Comparison of ENCODE assay signal across 16 cellular contexts in genomic region chr4:26996745-26997144, GRCh38.
DNase-seq lines count a peak whose midpoint lies in the region; ATAC-seq lines count a peak whose summit lies in the region.
"Had no signal": no experiment of that assay in that cellular context is flagged by ENCODE, and none has a peak within 500 bp of the region (broad histone marks: within the 10 kb centered on the region; RNA-seq: fewer than 3 reads in every experiment).

No MANE protein-coding gene starts in this region.

- H3K27ac Mint-ChIP-seq in activated CD8-positive, alpha-beta memory T cell treated with anti-CD3 and anti-CD28 coated beads, Interleukin-2, amount 10 ng/mL, durations not matched to agents 7 days and 5 days = no peak overlapping the region
- peak overlapping the region; percentile 37 for H3K27ac Mint-ChIP-seq in activated naive CD8-positive, alpha-beta T cell treated with anti-CD3 and anti-CD28 coated beads, Interleukin-2, amount 50 U/mL, for 24 hours
- no peak overlapping the region for H3K27ac Mint-ChIP-seq in activated naive CD8-positive, alpha-beta T cell treated with anti-CD3 and anti-CD28 coated beads for 36 hours
- peak overlapping the region; percentile 74 for H3K27ac Mint-ChIP-seq in T-helper 17 cell
- H3K27ac Mint-ChIP-seq in stimulated activated effector memory CD8-positive, alpha-beta T cell treated with anti-CD3 and anti-CD28 coated beads, Interleukin-12 subunit alpha, Interleukin-12 subunit beta, amount 100 ng/mL, for 72 hours = no peak overlapping the region
- H3K27ac Mint-ChIP-seq: CD14-positive monocyte had no signal

- H3K27me3 Mint-ChIP-seq in activated CD8-positive, alpha-beta memory T cell treated with anti-CD3 and anti-CD28 coated beads, Interleukin-2, amount 10 ng/mL, durations not matched to agents 7 days and 5 days = no peaks in the 10 kb centered on the region
- H3K27me3 Mint-ChIP-seq in activated naive CD8-positive, alpha-beta T cell treated with anti-CD3 and anti-CD28 coated beads, Interleukin-2, amount 50 U/mL, for 24 hours = no peaks in the 10 kb centered on the region
- H3K27me3 Mint-ChIP-seq in activated naive CD8-positive, alpha-beta T cell treated with anti-CD3 and anti-CD28 coated beads for 36 hours = no peaks in the 10 kb centered on the region
- no peaks in the 10 kb centered on the region for H3K27me3 Mint-ChIP-seq in T-helper 17 cell

- H3K9me3 ChIP-seq in T-helper 17 cell (ENCODE audit: control insufficient read depth, low read length, poor library complexity, severe bottlenecking) = no peaks in the 10 kb centered on the region
- H3K9me3 ChIP-seq: BLaER1, HAP-1 had no signal

- CTCF ChIA-PET in activated CD8-positive, alpha-beta memory T cell treated with anti-CD3 and anti-CD28 coated beads, Interleukin-2, amount 10 ng/mL, durations not matched to agents 7 days and 5 days (lab: Charles Lee) = interaction anchor here (1.1 kb wide), 1 partner anchor 13 kb away, joined by 4 read pairs; no protein-coding TSS in a partner anchor

- ATAC-seq in activated CD8-positive, alpha-beta memory T cell treated with anti-CD3 and anti-CD28 coated beads, Interleukin-2, amount 10 ng/mL, durations not matched to agents 7 days and 5 days = peak; percentile 23
- ATAC-seq in activated naive CD8-positive, alpha-beta T cell treated with anti-CD3 and anti-CD28 coated beads, Interleukin-2, amount 50 U/mL, for 24 hours = no peak
- no peak for ATAC-seq in T-helper 17 cell
- peak; percentile 51 for ATAC-seq in stimulated activated effector memory CD8-positive, alpha-beta T cell treated with anti-CD3 and anti-CD28 coated beads, Interleukin-12 subunit alpha, Interleukin-12 subunit beta, amount 100 ng/mL, for 72 hours
- ATAC-seq: CD8-positive, alpha-beta T cell had no signal

- no peaks in the 10 kb centered on the region for H3K9me3 Mint-ChIP-seq in activated CD8-positive, alpha-beta memory T cell treated with anti-CD3 and anti-CD28 coated beads, Interleukin-2, amount 10 ng/mL, durations not matched to agents 7 days and 5 days (ENCODE audit: low read depth)
- no peaks in the 10 kb centered on the region for H3K9me3 Mint-ChIP-seq in activated naive CD8-positive, alpha-beta T cell treated with anti-CD3 and anti-CD28 coated beads, Interleukin-2, amount 50 U/mL, for 24 hours
- no peaks in the 10 kb centered on the region for H3K9me3 Mint-ChIP-seq in activated naive CD8-positive, alpha-beta T cell treated with anti-CD3 and anti-CD28 coated beads for 36 hours
- H3K9me3 Mint-ChIP-seq in stimulated activated effector memory CD8-positive, alpha-beta T cell treated with anti-CD3 and anti-CD28 coated beads, Interleukin-12 subunit alpha, Interleukin-12 subunit beta, amount 100 ng/mL, for 72 hours = no peaks in the 10 kb centered on the region
- H3K9me3 Mint-ChIP-seq: CD14-positive monocyte; CD8-positive, alpha-beta T cell had no signal

- DNase-seq in activated CD8-positive, alpha-beta memory T cell treated with anti-CD3 and anti-CD28 coated beads, Interleukin-2, amount 10 ng/mL, durations not matched to agents 7 days and 5 days = no peak
- DNase-seq in activated CD8-positive, alpha-beta memory T cell treated with anti-CD3 and anti-CD28 coated beads for 24 hours = no peak
- DNase-seq in activated naive CD8-positive, alpha-beta T cell treated with anti-CD3 and anti-CD28 coated beads, Interleukin-2, amount 50 U/mL, for 24 hours = no peak
- no peak for DNase-seq in activated naive CD8-positive, alpha-beta T cell treated with anti-CD3 and anti-CD28 coated beads for 36 hours
- DNase-seq in T-helper 17 cell = no peak
- DNase-seq in stimulated activated effector memory CD8-positive, alpha-beta T cell treated with anti-CD3 and anti-CD28 coated beads, Interleukin-12 subunit alpha, Interleukin-12 subunit beta, amount 100 ng/mL, for 72 hours (ENCODE audit: low spot score in 2 of 2) = no peak
- DNase-seq in glomerular visceral epithelial cell (ENCODE audit: extremely low spot score) = no peak
- DNase-seq in DMS53 treated with DMSO at 0.1 percent for 48 hours (lab: John Stamatoyannopoulos, UW; ENCODE audit: unreplicated experiment) = no peak
- DNase-seq: 8988T; Calu3; CD8-positive, alpha-beta T cell; DMS53; GM23248 had no signal

- no peak overlapping the region for H3K4me3 Mint-ChIP-seq in activated CD8-positive, alpha-beta memory T cell treated with anti-CD3 and anti-CD28 coated beads, Interleukin-2, amount 10 ng/mL, durations not matched to agents 7 days and 5 days
- no peak overlapping the region for H3K4me3 Mint-ChIP-seq in activated naive CD8-positive, alpha-beta T cell treated with anti-CD3 and anti-CD28 coated beads, Interleukin-2, amount 50 U/mL, for 24 hours
- H3K4me3 Mint-ChIP-seq in activated naive CD8-positive, alpha-beta T cell treated with anti-CD3 and anti-CD28 coated beads for 36 hours = no peak overlapping the region
- no peak overlapping the region for H3K4me3 Mint-ChIP-seq in T-helper 17 cell
- H3K4me3 Mint-ChIP-seq in stimulated activated effector memory CD8-positive, alpha-beta T cell treated with anti-CD3 and anti-CD28 coated beads, Interleukin-12 subunit alpha, Interleukin-12 subunit beta, amount 100 ng/mL, for 72 hours = no peak overlapping the region
- H3K4me3 Mint-ChIP-seq: CD14-positive monocyte; CD8-positive, alpha-beta T cell had no signal

- peaks cover 13% of the 10 kb centered on the region for H3K36me3 Mint-ChIP-seq in activated CD8-positive, alpha-beta memory T cell treated with anti-CD3 and anti-CD28 coated beads, Interleukin-2, amount 10 ng/mL, durations not matched to agents 7 days and 5 days
- H3K36me3 Mint-ChIP-seq in activated naive CD8-positive, alpha-beta T cell treated with anti-CD3 and anti-CD28 coated beads, Interleukin-2, amount 50 U/mL, for 24 hours (ENCODE audit: low read depth) = peaks cover 18% of the 10 kb centered on the region
- H3K36me3 Mint-ChIP-seq in activated naive CD8-positive, alpha-beta T cell treated with anti-CD3 and anti-CD28 coated beads for 36 hours = peaks cover 10% of the 10 kb centered on the region
- H3K36me3 Mint-ChIP-seq in T-helper 17 cell (ENCODE audit: low read depth) = peaks cover 2% of the 10 kb centered on the region
- peaks cover 29% of the 10 kb centered on the region for H3K36me3 Mint-ChIP-seq in stimulated activated effector memory CD8-positive, alpha-beta T cell treated with anti-CD3 and anti-CD28 coated beads, Interleukin-12 subunit alpha, Interleukin-12 subunit beta, amount 100 ng/mL, for 72 hours

- H3K4me1 Mint-ChIP-seq in activated CD8-positive, alpha-beta memory T cell treated with anti-CD3 and anti-CD28 coated beads, Interleukin-2, amount 10 ng/mL, durations not matched to agents 7 days and 5 days = peaks cover 13% of the 10 kb centered on the region
- peaks cover 28% of the 10 kb centered on the region for H3K4me1 Mint-ChIP-seq in activated naive CD8-positive, alpha-beta T cell treated with anti-CD3 and anti-CD28 coated beads, Interleukin-2, amount 50 U/mL, for 24 hours
- peaks cover 27% of the 10 kb centered on the region for H3K4me1 Mint-ChIP-seq in activated naive CD8-positive, alpha-beta T cell treated with anti-CD3 and anti-CD28 coated beads for 36 hours
- peaks cover 15% of the 10 kb centered on the region for H3K4me1 Mint-ChIP-seq in T-helper 17 cell
- H3K4me1 Mint-ChIP-seq in stimulated activated effector memory CD8-positive, alpha-beta T cell treated with anti-CD3 and anti-CD28 coated beads, Interleukin-12 subunit alpha, Interleukin-12 subunit beta, amount 100 ng/mL, for 72 hours = peaks cover 9% of the 10 kb centered on the region
- H3K4me1 Mint-ChIP-seq: CD14-positive monocyte had no signal

Comparison
In these comparisons a context has a peak if more than half of its experiments do, and no peak if none do; other contexts are left out.
1. H3K27ac Mint-ChIP-seq: peak in activated naive CD8-positive, alpha-beta T cell treated with anti-CD3 and anti-CD28 coated beads, Interleukin-2, amount 50 U/mL, for 24 hours (single experiment) and T-helper 17 cell (single experiment); none in activated CD8-positive, alpha-beta memory T cell treated with anti-CD3 and anti-CD28 coated beads, Interleukin-2, amount 10 ng/mL, durations not matched to agents 7 days and 5 days (single experiment), activated naive CD8-positive, alpha-beta T cell treated with anti-CD3 and anti-CD28 coated beads for 36 hours (single experiment) and stimulated activated effector memory CD8-positive, alpha-beta T cell treated with anti-CD3 and anti-CD28 coated beads, Interleukin-12 subunit alpha, Interleukin-12 subunit beta, amount 100 ng/mL, for 72 hours (single experiment).
2. ATAC-seq: peak in activated CD8-positive, alpha-beta memory T cell treated with anti-CD3 and anti-CD28 coated beads, Interleukin-2, amount 10 ng/mL, durations not matched to agents 7 days and 5 days (single experiment) and stimulated activated effector memory CD8-positive, alpha-beta T cell treated with anti-CD3 and anti-CD28 coated beads, Interleukin-12 subunit alpha, Interleukin-12 subunit beta, amount 100 ng/mL, for 72 hours (single experiment); none in activated naive CD8-positive, alpha-beta T cell treated with anti-CD3 and anti-CD28 coated beads, Interleukin-2, amount 50 U/mL, for 24 hours (single experiment) and T-helper 17 cell (single experiment).